ENCODE assay signal across 1 cellular context in the genomic region with DNA sequence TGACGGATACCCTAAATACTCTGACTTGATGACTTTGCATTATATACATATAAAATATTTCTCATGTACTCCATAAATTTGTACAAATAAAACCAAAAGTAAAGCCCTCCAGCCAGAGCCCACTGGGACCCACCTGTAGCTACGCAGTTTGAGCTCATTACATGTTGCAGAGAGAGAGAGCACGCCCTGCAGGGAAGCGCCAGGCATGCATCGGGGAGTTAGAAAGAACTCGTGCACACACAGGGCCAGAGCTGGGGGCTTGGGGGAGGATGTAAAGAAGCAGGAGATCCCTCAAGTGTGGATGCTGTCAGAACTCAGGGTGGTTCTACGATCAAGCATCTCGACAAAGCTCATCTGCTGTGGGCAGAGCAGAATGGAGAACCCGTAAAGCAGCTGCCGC.
TF ChIP-seq lines count a peak whose summit lies in the region.

No MANE protein-coding gene starts in this region.

TF ChIP-seq in H1, 55 proteins besides CTCF, POLR2A, EP300 and RAD21:
- TF ChIP-seq YY1 (IDR thresholded peaks at IDR 0.05; ENCODE audit: low read depth, low read length) (no peak), HDAC6 (IDR thresholded peaks at IDR 0.05; ENCODE audit: low read depth, low read length) (no peak), KDM4A (IDR thresholded peaks at IDR 0.05; ENCODE audit: low read depth, low read length, severe bottlenecking) (no peak), CHD7 (IDR thresholded peaks at IDR 0.05; ENCODE audit: insufficient replicate concordance, low read length) (no peak), FOSL1 (IDR thresholded peaks at IDR 0.05; ENCODE audit: insufficient read depth, low read depth, low read length) (no peak), BRCA1 (IDR thresholded peaks at IDR 0.05; ENCODE audit: low read depth, low read length) (no peak), SAP30 (IDR thresholded peaks at IDR 0.05; ENCODE audit: insufficient read depth, insufficient replicate concordance, low read length) (no peak), ATF3 (IDR thresholded peaks at IDR 0.05; ENCODE audit: insufficient read depth, low read depth, low read length) (no peak), KDM1A (IDR thresholded peaks at IDR 0.05; ENCODE audit: borderline replicate concordance, low read length) (no peak), BCL11A (IDR thresholded peaks at IDR 0.05; ENCODE audit: low read depth in 2 of 2, low read length in 2 of 2) (no peak), JUN (IDR thresholded peaks at IDR 0.05; ENCODE audit: low read depth, low read length) (no peak), HDAC2 (IDR thresholded peaks at IDR 0.05; ENCODE audit: borderline replicate concordance in 1 of 2, low read depth in 2 of 2, low read length in 2 of 2) (no peak), GTF2F1 (IDR thresholded peaks at IDR 0.05; ENCODE audit: borderline replicate concordance, low read depth, low read length) (no peak)
